ENCODE assay signal across 15 cellular contexts in the genomic region with DNA sequence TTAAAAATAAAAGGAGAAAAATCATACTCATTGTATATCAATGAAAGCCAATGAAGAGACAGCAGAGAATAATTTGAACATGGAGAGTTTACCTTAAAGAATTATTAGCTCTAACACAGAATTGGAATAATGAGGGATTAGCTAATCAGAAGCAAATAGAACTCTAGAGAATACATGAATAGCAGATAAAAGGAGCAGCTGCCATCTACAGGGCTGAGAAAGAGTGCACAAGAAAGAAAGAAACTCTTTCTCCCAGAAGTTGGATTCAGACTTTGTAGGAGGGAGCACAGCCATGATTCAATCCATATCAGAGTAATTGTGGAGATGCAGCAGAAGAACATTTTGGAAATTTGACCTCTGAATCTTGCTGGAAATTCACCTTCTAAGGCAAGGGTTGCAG.
DNase-seq lines count a peak whose midpoint lies in the region; ATAC-seq and TF ChIP-seq lines count a peak whose summit lies in the region.
"Had no signal": no experiment of that assay in that cellular context is flagged by ENCODE, and none has a peak within 500 bp of the region (broad histone marks: within the 10 kb centered on the region; RNA-seq: fewer than 3 reads in every experiment).

No MANE protein-coding gene starts in this region.

- no peaks in the 10 kb centered on the region for H3K27me3 ChIP-seq in liver (ENCODE audit: control insufficient read depth in 4 of 4, insufficient read depth in 4 of 4, low read length in 3 of 4)

- H3K27ac Mint-ChIP-seq in activated CD4-positive, alpha-beta T cell treated with anti-CD3 and anti-CD28 coated beads for 36 hours = no peak overlapping the region
- H3K27ac Mint-ChIP-seq: activated naive CD8-positive, alpha-beta T cell; memory B cell had no signal

- no peaks in the 10 kb centered on the region for H3K4me1 ChIP-seq in liver (ENCODE audit: control insufficient read depth in 4 of 4, insufficient read depth in 4 of 4, low read length in 3 of 4)
- H3K4me1 ChIP-seq: A549, Caco-2 had no signal

- no peak overlapping the region for H3K9ac ChIP-seq in liver (ENCODE audit: low read depth in 1 of 2, low read length in 2 of 2)

- H3K4me3 ChIP-seq in astrocyte of the spinal cord (ENCODE audit: low read depth, low read length) (no peak overlapping the region), liver (ENCODE audit: low read depth in 1 of 3, low read length in 3 of 3) (no peak overlapping the region)
- H3K4me3 ChIP-seq: A549 had no signal

- no peaks in the 10 kb centered on the region for H3K4me1 Mint-ChIP-seq in activated CD4-positive, alpha-beta T cell treated with anti-CD3 and anti-CD28 coated beads for 36 hours
- H3K4me1 Mint-ChIP-seq: memory B cell had no signal

- in situ Hi-C loops in astrocyte of the spinal cord (cut with HindIII; ENCODE audit: low sequenced_read_pairs) = no loop called here

- peak; percentile 19 for TF ChIP-seq CTCF in astrocyte of the spinal cord (IDR thresholded peaks at IDR 0.05; ENCODE audit: low read depth, low read length)
- peak; percentile 62 for TF ChIP-seq CTCF in liver (IDR thresholded peaks at IDR 0.05; ENCODE audit: low read depth, low read length, missing input control)

- H3K9me3 Mint-ChIP-seq in activated CD4-positive, alpha-beta T cell treated with anti-CD3 and anti-CD28 coated beads for 36 hours (ENCODE audit: low read depth) = no peaks in the 10 kb centered on the region

- POLR2A ChIA-PET in activated CD4-positive, alpha-beta T cell treated with anti-CD3 and anti-CD28 coated beads for 36 hours (lab: Charles Lee) = no interaction called here

- peak; percentile 92 to 93 for TF ChIP-seq RAD21 in liver (IDR thresholded peaks at IDR 0.05)

- no peaks in the 10 kb centered on the region for H3K36me3 ChIP-seq in liver (ENCODE audit: control insufficient read depth in 4 of 4, insufficient read depth in 3 of 4, low read depth in 1 of 4, low read length in 3 of 4)
- H3K36me3 ChIP-seq: WERI-Rb-1 had no signal

- CTCF ChIA-PET in activated CD4-positive, alpha-beta T cell treated with anti-CD3 and anti-CD28 coated beads for 36 hours (lab: Charles Lee) = no interaction called here

- intact Hi-C loops in activated CD4-positive, alpha-beta T cell treated with anti-CD3 and anti-CD28 coated beads for 36 hours (cut with DNase I, micrococcal nuclease) = no loop called here

- ATAC-seq in HG03457 (IDR thresholded peaks at IDR 0.05; ENCODE audit: unreplicated experiment) = no peak
- ATAC-seq in activated CD4-positive, alpha-beta T cell treated with anti-CD3 and anti-CD28 coated beads for 36 hours = no peak
- ATAC-seq: A549 had no signal

- H3K9me3 ChIP-seq in liver (ENCODE audit: control insufficient read depth in 4 of 4, low read length in 3 of 4) = no peaks in the 10 kb centered on the region
- H3K9me3 ChIP-seq: A549, Caco-2 had no signal

- DNase-seq in DMS53 (lab: John Stamatoyannopoulos, UW) (peak; percentile 6), DMS53 treated with DMSO at 0.1 percent for 48 hours (lab: John Stamatoyannopoulos, UW; ENCODE audit: unreplicated experiment) (no peak), Kasumi-1 (lab: John Stamatoyannopoulos, UW) (peak; percentile 12 to 39), astrocyte of the spinal cord (ENCODE audit: low read depth, low spot score) (no peak), NCI-H146 (lab: John Stamatoyannopoulos, UW) (no peak)
- no peak for DNase-seq in activated CD4-positive, alpha-beta T cell treated with anti-CD3 and anti-CD28 coated beads for 36 hours
- DNase-seq: Caco-2, cerebellar nuclear complex, WERI-Rb-1 had no signal

- H3K27me3 Mint-ChIP-seq in activated CD4-positive, alpha-beta T cell treated with anti-CD3 and anti-CD28 coated beads for 36 hours = no peaks in the 10 kb centered on the region
- H3K27me3 Mint-ChIP-seq: activated naive CD8-positive, alpha-beta T cell; memory B cell had no signal

- H3K4me3 Mint-ChIP-seq in activated CD4-positive, alpha-beta T cell treated with anti-CD3 and anti-CD28 coated beads for 36 hours = no peak overlapping the region
- H3K4me3 Mint-ChIP-seq: activated naive CD8-positive, alpha-beta T cell; memory B cell had no signal

- no peak overlapping the region for H3K27ac ChIP-seq in liver (ENCODE audit: low read depth in 1 of 2, low read length in 2 of 2)
- H3K27ac ChIP-seq: A549, epithelial cell of prostate, WERI-Rb-1 had no signal

- H3K36me3 Mint-ChIP-seq in activated CD4-positive, alpha-beta T cell treated with anti-CD3 and anti-CD28 coated beads for 36 hours (ENCODE audit: low read depth) = no peaks in the 10 kb centered on the region
- H3K36me3 Mint-ChIP-seq: activated naive CD8-positive, alpha-beta T cell; memory B cell had no signal

TF ChIP-seq in liver, 16 proteins besides CTCF, POLR2A, EP300 and RAD21:
- TF ChIP-seq GABPA (IDR thresholded peaks at IDR 0.05 in 1 of 2, conservative IDR thresholded peaks at IDR 0.05 in 1 of 2) = no peak
- no peak for TF ChIP-seq FOXA1 (IDR thresholded peaks at IDR 0.05)
- TF ChIP-seq JUND (IDR thresholded peaks at IDR 0.05) = no peak
- TF ChIP-seq, protein P1, sequence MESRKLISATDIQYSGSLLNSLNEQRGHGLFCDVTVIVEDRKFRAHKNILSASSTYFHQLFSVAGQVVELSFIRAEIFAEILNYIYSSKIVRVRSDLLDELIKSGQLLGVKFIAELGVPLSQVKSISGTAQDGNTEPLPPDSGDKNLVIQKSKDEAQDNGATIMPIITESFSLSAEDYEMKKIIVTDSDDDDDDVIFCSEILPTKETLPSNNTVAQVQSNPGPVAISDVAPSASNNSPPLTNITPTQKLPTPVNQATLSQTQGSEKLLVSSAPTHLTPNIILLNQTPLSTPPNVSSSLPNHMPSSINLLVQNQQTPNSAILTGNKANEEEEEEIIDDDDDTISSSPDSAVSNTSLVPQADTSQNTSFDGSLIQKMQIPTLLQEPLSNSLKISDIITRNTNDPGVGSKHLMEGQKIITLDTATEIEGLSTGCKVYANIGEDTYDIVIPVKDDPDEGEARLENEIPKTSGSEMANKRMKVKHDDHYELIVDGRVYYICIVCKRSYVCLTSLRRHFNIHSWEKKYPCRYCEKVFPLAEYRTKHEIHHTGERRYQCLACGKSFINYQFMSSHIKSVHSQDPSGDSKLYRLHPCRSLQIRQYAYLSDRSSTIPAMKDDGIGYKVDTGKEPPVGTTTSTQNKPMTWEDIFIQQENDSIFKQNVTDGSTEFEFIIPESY (IDR thresholded peaks at IDR 0.05) = no peak
- no peak for TF ChIP-seq NR2F2 (IDR thresholded peaks at IDR 0.05)
- TF ChIP-seq FOXA2 (IDR thresholded peaks at IDR 0.05) = no peak
- TF ChIP-seq HNF4G (IDR thresholded peaks at IDR 0.05) = no peak
- no peak for TF ChIP-seq TAF1 (conservative IDR thresholded peaks at IDR 0.05)
- no peak for TF ChIP-seq EGR1 (IDR thresholded peaks at IDR 0.05; ENCODE audit: low read depth in 2 of 2)
- TF ChIP-seq SP1 (IDR thresholded peaks at IDR 0.05) = no peak
- no peak for TF ChIP-seq RXRA (IDR thresholded peaks at IDR 0.05)
- TF ChIP-seq YY1 (IDR thresholded peaks at IDR 0.05) = no peak
- TF ChIP-seq, protein P2, sequence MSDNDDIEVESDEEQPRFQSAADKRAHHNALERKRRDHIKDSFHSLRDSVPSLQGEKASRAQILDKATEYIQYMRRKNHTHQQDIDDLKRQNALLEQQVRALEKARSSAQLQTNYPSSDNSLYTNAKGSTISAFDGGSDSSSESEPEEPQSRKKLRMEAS (IDR thresholded peaks at IDR 0.05) = no peak
- TF ChIP-seq, protein P3, sequence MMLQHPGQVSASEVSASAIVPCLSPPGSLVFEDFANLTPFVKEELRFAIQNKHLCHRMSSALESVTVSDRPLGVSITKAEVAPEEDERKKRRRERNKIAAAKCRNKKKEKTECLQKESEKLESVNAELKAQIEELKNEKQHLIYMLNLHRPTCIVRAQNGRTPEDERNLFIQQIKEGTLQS (IDR thresholded peaks at IDR 0.05) = no peak
- no peak for TF ChIP-seq HNF4A (conservative IDR thresholded peaks at IDR 0.05)
- TF ChIP-seq, protein P4, sequence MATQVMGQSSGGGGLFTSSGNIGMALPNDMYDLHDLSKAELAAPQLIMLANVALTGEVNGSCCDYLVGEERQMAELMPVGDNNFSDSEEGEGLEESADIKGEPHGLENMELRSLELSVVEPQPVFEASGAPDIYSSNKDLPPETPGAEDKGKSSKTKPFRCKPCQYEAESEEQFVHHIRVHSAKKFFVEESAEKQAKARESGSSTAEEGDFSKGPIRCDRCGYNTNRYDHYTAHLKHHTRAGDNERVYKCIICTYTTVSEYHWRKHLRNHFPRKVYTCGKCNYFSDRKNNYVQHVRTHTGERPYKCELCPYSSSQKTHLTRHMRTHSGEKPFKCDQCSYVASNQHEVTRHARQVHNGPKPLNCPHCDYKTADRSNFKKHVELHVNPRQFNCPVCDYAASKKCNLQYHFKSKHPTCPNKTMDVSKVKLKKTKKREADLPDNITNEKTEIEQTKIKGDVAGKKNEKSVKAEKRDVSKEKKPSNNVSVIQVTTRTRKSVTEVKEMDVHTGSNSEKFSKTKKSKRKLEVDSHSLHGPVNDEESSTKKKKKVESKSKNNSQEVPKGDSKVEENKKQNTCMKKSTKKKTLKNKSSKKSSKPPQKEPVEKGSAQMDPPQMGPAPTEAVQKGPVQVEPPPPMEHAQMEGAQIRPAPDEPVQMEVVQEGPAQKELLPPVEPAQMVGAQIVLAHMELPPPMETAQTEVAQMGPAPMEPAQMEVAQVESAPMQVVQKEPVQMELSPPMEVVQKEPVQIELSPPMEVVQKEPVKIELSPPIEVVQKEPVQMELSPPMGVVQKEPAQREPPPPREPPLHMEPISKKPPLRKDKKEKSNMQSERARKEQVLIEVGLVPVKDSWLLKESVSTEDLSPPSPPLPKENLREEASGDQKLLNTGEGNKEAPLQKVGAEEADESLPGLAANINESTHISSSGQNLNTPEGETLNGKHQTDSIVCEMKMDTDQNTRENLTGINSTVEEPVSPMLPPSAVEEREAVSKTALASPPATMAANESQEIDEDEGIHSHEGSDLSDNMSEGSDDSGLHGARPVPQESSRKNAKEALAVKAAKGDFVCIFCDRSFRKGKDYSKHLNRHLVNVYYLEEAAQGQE (IDR thresholded peaks at IDR 0.05) = no peak

Comparison
In these comparisons a context has a peak if more than half of its experiments do, and no peak if none do; other contexts are left out.
1. DNase-seq: peak in DMS53 (single experiment) and Kasumi-1 (2 of 2); none in DMS53 treated with DMSO at 0.1 percent for 48 hours (single experiment), astrocyte of the spinal cord (single experiment), NCI-H146 (single experiment) and activated CD4-positive, alpha-beta T cell treated with anti-CD3 and anti-CD28 coated beads for 36 hours (single experiment).